In genomic region chr4:42148453-42148852, GRCh38 we compare ENCODE assay signal across 24 cellular contexts. TPM values are rescaled to one million over a fixed set of nuclear protein-coding genes. Genes with fewer than 3 reads are reported as not detected.
"Had no signal": no experiment of that assay in that cellular context is flagged by ENCODE, and none has a peak within 500 bp of the region (broad histone marks: within the 10 kb centered on the region; RNA-seq: fewer than 3 reads in every experiment).

No MANE protein-coding gene starts in this region.

- H3K27ac ChIP-seq: dorsolateral prefrontal cortex, heart left ventricle, neutrophil, psoas muscle, right lobe of liver, tibial artery, upper lobe of left lung, uterus had no signal

- DNase-seq: dorsolateral prefrontal cortex; effector CD8-positive, alpha-beta T cell; foreskin melanocyte; heart left ventricle; hippocampal formation; kidney glomerular epithelial cell; mammary epithelial cell; naive thymus-derived CD4-positive, alpha-beta T cell; nephron progenitor cell; psoas muscle; retina; right lobe of liver; stimulated activated CD4-positive, alpha-beta T cell treated with anti-CD3 and anti-CD28 coated beads, Interleukin-15, amount 100 ng/mL, for 24 hours; stimulated activated CD4-positive, alpha-beta T cell treated with anti-CD3 and anti-CD28 coated beads, Interleukin-1b, Interleukin-23, amount 100 ng/mL, for 48 hours; stimulated activated CD4-positive, alpha-beta T cell treated with anti-CD3 and anti-CD28 coated beads, Interleukin-4, amount 100 ng/mL, for 24 hours; tibial artery; upper lobe of left lung; uterus had no signal

- H3K27ac Mint-ChIP-seq: naive thymus-derived CD4-positive, alpha-beta T cell; nephron progenitor cell; stimulated activated memory B cell treated with anti-CD40 and anti-IgM and Interleukin-4, amounts not matched to agents 10 μg/mL and 1 μg/mL and 100 μg/mL, for 72 hours; stimulated activated naive CD8-positive, alpha-beta T cell treated with anti-CD3 and anti-CD28 coated beads, Interleukin-15, Interleukin-2, amounts not matched to agents 100 ng/mL and 50 ng/mL, for 24 hours had no signal

- H3K4me3 Mint-ChIP-seq: nephron progenitor cell; stimulated activated memory B cell treated with anti-CD40 and anti-IgM and Interleukin-4, amounts not matched to agents 10 μg/mL and 1 μg/mL and 100 μg/mL, for 72 hours; stimulated activated naive CD8-positive, alpha-beta T cell treated with anti-CD3 and anti-CD28 coated beads, Interleukin-15, Interleukin-2, amounts not matched to agents 100 ng/mL and 50 ng/mL, for 24 hours had no signal

- H3K4me3 ChIP-seq: heart left ventricle, psoas muscle, right lobe of liver, tibial artery, upper lobe of left lung, uterus had no signal

- H3K9me3 Mint-ChIP-seq: stimulated activated memory B cell treated with anti-CD40 and anti-IgM and Interleukin-4, amounts not matched to agents 10 μg/mL and 1 μg/mL and 100 μg/mL, for 72 hours; stimulated activated naive CD8-positive, alpha-beta T cell treated with anti-CD3 and anti-CD28 coated beads, Interleukin-15, Interleukin-2, amounts not matched to agents 100 ng/mL and 50 ng/mL, for 24 hours had no signal

- H3K36me3 ChIP-seq: heart left ventricle, neutrophil, right lobe of liver, tibial artery, upper lobe of left lung, uterus had no signal

- H3K4me1 ChIP-seq: psoas muscle had no signal

- H3K9me3 ChIP-seq: heart left ventricle, neutrophil, psoas muscle, right lobe of liver, tibial artery, upper lobe of left lung, uterus had no signal

RNA-seq across cellular contexts. Expression of gene BEND4, which starts 4.0 kb away (rescaled TPM):
- total RNA-seq: lower leg skin, mammary epithelial cell, mesenteric fat pad, osteoblast had no signal
- polyA plus RNA-seq: mammary epithelial cell; naive thymus-derived CD4-positive, alpha-beta T cell; psoas muscle had no signal
